15 cellular contexts compared by ENCODE assay signal in the genomic region with DNA sequence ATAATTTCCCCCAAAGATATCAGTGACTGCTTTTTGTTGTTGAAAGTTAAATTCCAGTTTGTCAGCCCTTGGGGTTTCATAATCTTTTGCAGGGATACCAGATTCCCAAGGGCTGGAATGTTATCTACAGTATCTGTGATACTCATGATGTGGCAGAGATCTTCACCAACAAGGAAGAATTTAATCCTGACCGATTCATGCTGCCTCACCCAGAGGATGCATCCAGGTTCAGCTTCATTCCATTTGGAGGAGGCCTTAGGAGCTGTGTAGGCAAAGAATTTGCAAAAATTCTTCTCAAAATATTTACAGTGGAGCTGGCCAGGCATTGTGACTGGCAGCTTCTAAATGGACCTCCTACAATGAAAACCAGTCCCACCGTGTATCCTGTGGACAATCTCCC. TPM values are rescaled to one million over a fixed set of nuclear protein-coding genes. Genes with fewer than 3 reads are reported as not detected.
A peak's percentile ranks its signal among the peaks of the same experiment; 100 is the strongest.
DNase-seq lines count a peak whose midpoint lies in the region; ATAC-seq, FAIRE-seq and TF ChIP-seq lines count a peak whose summit lies in the region.
"Had no signal": no experiment of that assay in that cellular context is flagged by ENCODE, and none has a peak within 500 bp of the region (broad histone marks: within the 10 kb centered on the region; RNA-seq: fewer than 3 reads in every experiment).

No MANE protein-coding gene starts in this region.

- H3K36me3 Mint-ChIP-seq in glutamatergic neuron (ENCODE audit: unreplicated experiment): no peaks in the 10 kb centered on the region
- peaks cover 4 to 9% of the 10 kb centered on the region in 2 donors for H3K36me3 Mint-ChIP-seq in activated naive CD4-positive, alpha-beta T cell treated with anti-CD3 and anti-CD28 coated beads, Interleukin-2, amount 50 U/mL, for 72 hours

- CTCF ChIA-PET in A549 (lab: Yijun Ruan, JAX): interaction anchor here (0.7 to 8.8 kb wide), 10 partner anchors 9 to 239 kb away, joined by 3 to 88 read pairs (median 4); no protein-coding TSS in a partner anchor

- H3K4me2 ChIP-seq in A549: peak overlapping the region; percentile 3; the same call in 1 of the 3 replicates

- no peak for TF ChIP-seq POLR2A in A549 (IDR thresholded peaks at IDR 0.05; ENCODE audit: low read length)

- peaks cover 67% of the 10 kb centered on the region for H3K27me3 ChIP-seq in HUES6 (ENCODE audit: control insufficient read depth, insufficient read depth, low read length)
- peaks cover 12% of the 10 kb centered on the region for H3K27me3 ChIP-seq in neuron (ENCODE audit: insufficient read depth, low read length)

- H3K4me1 Mint-ChIP-seq in glutamatergic neuron (ENCODE audit: low read depth, unreplicated experiment): peaks cover 7% of the 10 kb centered on the region

- H3K27ac ChIP-seq in A549 (no peak overlapping the region), HUES6 (ENCODE audit: low read depth, low read length) (no peak overlapping the region)

- POLR2A ChIA-PET in A549 (lab: Yijun Ruan, JAX): no interaction called here

- H3K27me3 Mint-ChIP-seq in glutamatergic neuron (ENCODE audit: unreplicated experiment): peaks cover 25% of the 10 kb centered on the region

- no peak overlapping the region for H2AFZ ChIP-seq in neuron (ENCODE audit: low read depth, low read length)

- H3K4me1 ChIP-seq in A549: peaks cover 33% of the 10 kb centered on the region; the same call in 2 of the 3 replicates
- peaks cover 36% of the 10 kb centered on the region for H3K4me1 ChIP-seq in HUES6 (ENCODE audit: control insufficient read depth, insufficient read depth, low read length)
- H3K4me1 ChIP-seq in neuron (ENCODE audit: insufficient read depth, low read length): peaks cover 46% of the 10 kb centered on the region

- no peak for TF ChIP-seq EP300 in A549 (IDR thresholded peaks at IDR 0.05)

- H3K4me3 ChIP-seq in A549: no peak overlapping the region
- peak overlapping the region; percentile 74; the same call in 1 of the 2 replicates for H3K4me3 ChIP-seq in HUES6 (ENCODE audit: low read depth, low read length)
- H3K4me3 ChIP-seq in neuron (ENCODE audit: low read length): peak overlapping the region; percentile 80
- H3K4me3 ChIP-seq: HAP-1 had no signal

- no peak for TF ChIP-seq RAD21 in A549 (conservative IDR thresholded peaks at IDR 0.05 in 1 of 2, IDR thresholded peaks at IDR 0.05 in 1 of 2)

- H3K4me3 Mint-ChIP-seq in glutamatergic neuron (ENCODE audit: unreplicated experiment): peak overlapping the region; percentile 18

- H3K9me3 ChIP-seq in A549 (no peaks in the 10 kb centered on the region), HUES6 (ENCODE audit: control insufficient read depth, insufficient read depth, low read depth, low read length) (no peaks in the 10 kb centered on the region), neuron (ENCODE audit: low read length) (no peaks in the 10 kb centered on the region)
- H3K9me3 ChIP-seq: HAP-1 had no signal

- TF ChIP-seq CTCF in A549 (IDR thresholded peaks at IDR 0.05): no peak
- TF ChIP-seq CTCF in glutamatergic neuron (IDR thresholded peaks at IDR 0.05; ENCODE audit: partially characterized antibody, unreplicated experiment): no peak

- H3K9me3 Mint-ChIP-seq in glutamatergic neuron (ENCODE audit: unreplicated experiment): peaks cover 4% of the 10 kb centered on the region
- no peaks in the 10 kb centered on the region for H3K9me3 Mint-ChIP-seq in activated naive CD4-positive, alpha-beta T cell treated with anti-CD3 and anti-CD28 coated beads, Interleukin-2, amount 50 U/mL, for 72 hours

- no peak for DNase-seq in A549 (ENCODE audit: low read depth in 1 of 2, low spot score in 1 of 2)
- no peak for DNase-seq in glutamatergic neuron
- no peak for DNase-seq in RPMI8226
- DNase-seq in activated naive CD4-positive, alpha-beta T cell treated with anti-CD3 and anti-CD28 coated beads, Interleukin-2, amount 50 U/mL, for 72 hours (ENCODE audit: low spot score in 2 of 2): no peak
- no peak for DNase-seq in NCI-H774 (lab: John Stamatoyannopoulos, UW)
- DNase-seq: C1 segment of cervical spinal cord, NCI-H1417, NCI-H187 treated with DMSO at 0.1 percent for 48 hours, NCI-H69, PC-3 had no signal

- no peak overlapping the region for H3K27ac Mint-ChIP-seq in glutamatergic neuron (ENCODE audit: unreplicated experiment)
- H3K27ac Mint-ChIP-seq in activated naive CD4-positive, alpha-beta T cell treated with anti-CD3 and anti-CD28 coated beads, Interleukin-2, amount 50 U/mL, for 72 hours: no peak overlapping the region

- H3K36me3 ChIP-seq in HUES6 (ENCODE audit: control insufficient read depth, insufficient read depth, low read length) (peaks cover 10% of the 10 kb centered on the region), neuron (ENCODE audit: insufficient read depth, low read length) (peaks cover 3% of the 10 kb centered on the region)
- H3K36me3 ChIP-seq: HAP-1 had no signal

- FAIRE-seq in A549 (lab: Jason Lieb, UNC): no peak

- ATAC-seq in A549 (no peak), GM19467 (IDR thresholded peaks at IDR 0.05; ENCODE audit: unreplicated experiment) (no peak)
- ATAC-seq in activated naive CD4-positive, alpha-beta T cell treated with anti-CD3 and anti-CD28 coated beads, Interleukin-2, amount 50 U/mL, for 72 hours: no peak
- ATAC-seq: PC-3 had no signal

- H3K9ac ChIP-seq in HUES6 (ENCODE audit: low read length): peak overlapping the region; percentile 23

- 28% methylated on average over 2 of the region's 2 CpGs for WGBS in A549 (ENCODE audit: missing lambda C conversion rate)

TF ChIP-seq in A549, 52 proteins besides CTCF, POLR2A, EP300 and RAD21:
- TF ChIP-seq GATA3 (IDR thresholded peaks at IDR 0.05; ENCODE audit: borderline replicate concordance) (peak; percentile 40; the same call in 1 of the 2 replicates), MAZ (IDR thresholded peaks at IDR 0.05; ENCODE audit: borderline replicate concordance, low read depth, low read length) (no peak)

RNA-seq across cellular contexts. Expression of gene CYP26A1, which starts 3.2 kb away (rescaled TPM):
- polyA plus RNA-seq in A549 (2011; rRNA removed): 1.3 TPM in 2 replicates
- polyA plus RNA-seq in A549 (2012; cell fraction: cytosol; rRNA removed): 8.2 and 9.9 TPM in 2 replicates
- 10.7 and 14.1 TPM in 2 replicates for polyA plus RNA-seq in A549 (2012; cell fraction: nucleus; rRNA removed)
- 7.2 to 10.8 TPM (median 9.8 TPM) in 3 replicates for polyA plus RNA-seq in A549 (2017; fragmentation: RNase III; extraction: RNeasy Plus Mini Kit Qiagen cat#74134 plus additional on column Dnase treatment)
- 0.15 and 0.25 TPM in 2 replicates for polyA minus RNA-seq in A549 (2011; rRNA and poly(A)+ RNA removed)
- 4.2 TPM for total RNA-seq in glutamatergic neuron (ENCODE audit: unreplicated experiment)
- under 1 TPM in 1 of 2 donors, not detected in 1; 0.43 TPM for total RNA-seq in activated naive CD4-positive, alpha-beta T cell treated with anti-CD3 and anti-CD28 coated beads, Interleukin-2, amount 50 U/mL, for 72 hours
- total RNA-seq: SK-MEL-5 had no signal

RNA-seq across cellular contexts. Expression of gene CYP26C1, which starts 16.3 kb away (rescaled TPM):
- not detected in 2 replicates for polyA plus RNA-seq in A549 (2011; rRNA removed)
- polyA plus RNA-seq in A549 (2012; cell fraction: cytosol; rRNA removed): not detected in 2 replicates
- polyA plus RNA-seq in A549 (2012; cell fraction: nucleus; rRNA removed): 0.04 TPM in 2 replicates
- polyA plus RNA-seq in A549 (2017; fragmentation: RNase III; extraction: RNeasy Plus Mini Kit Qiagen cat#74134 plus additional on column Dnase treatment): not detected in 3 replicates
- 0.12 and 0.19 TPM in 2 replicates for polyA minus RNA-seq in A549 (2011; rRNA and poly(A)+ RNA removed)
- total RNA-seq in glutamatergic neuron (ENCODE audit: unreplicated experiment): 0.10 TPM
- under 1 TPM in 1 of 2 donors, not detected in 1; 0.12 TPM for total RNA-seq in activated naive CD4-positive, alpha-beta T cell treated with anti-CD3 and anti-CD28 coated beads, Interleukin-2, amount 50 U/mL, for 72 hours
- total RNA-seq: PC-3, SK-MEL-5 had no signal
